ENCODE assay signal across 15 cellular contexts in genomic region chr3:149417174-149417573, GRCh38. TPM values are rescaled to one million over a fixed set of nuclear protein-coding genes. Genes with fewer than 3 reads are reported as not detected.
DNase-seq lines count a peak whose midpoint lies in the region; ATAC-seq and TF ChIP-seq lines count a peak whose summit lies in the region.
"Had no signal": no experiment of that assay in that cellular context is flagged by ENCODE, and none has a peak within 500 bp of the region (broad histone marks: within the 10 kb centered on the region; RNA-seq: fewer than 3 reads in every experiment).

No MANE protein-coding gene starts in this region.

- H3K79me2 ChIP-seq in OCI-LY3 (ENCODE audit: low read length) = no peaks in the 10 kb centered on the region

- H3K9me3 ChIP-seq in OCI-LY3 (ENCODE audit: insufficient read depth, low read length) (peaks cover 5% of the 10 kb centered on the region; the same call in 1 of the 2 replicates), SJCRH30 (replicated peaks) (no peaks in the 10 kb centered on the region)
- H3K9me3 ChIP-seq: tibial nerve had no signal

- H3K27ac ChIP-seq in OCI-LY3 (ENCODE audit: low read length) = peak overlapping the region; percentile 53
- no peak overlapping the region for H3K27ac ChIP-seq in SJCRH30
- H3K27ac ChIP-seq: tibial nerve had no signal

- TF ChIP-seq CTCF in OCI-LY3 (IDR thresholded peaks at IDR 0.05; ENCODE audit: low read depth, low read length) = no peak

- no peaks in the 10 kb centered on the region for H4K20me1 ChIP-seq in OCI-LY3 (ENCODE audit: insufficient read depth, low read length)

- H3K4me3 ChIP-seq in OCI-LY3 (ENCODE audit: low read length) (0 out of 2 replicates have a peak overlapping the region, but pooled peaks have one; percentile 9), SJCRH30 (no peak overlapping the region)
- H3K4me3 ChIP-seq: tibial nerve had no signal

- H3K36me3 ChIP-seq in OCI-LY3 (replicated peaks; ENCODE audit: low read depth, low read length) (peaks cover 5% of the 10 kb centered on the region), SJCRH30 (no peaks in the 10 kb centered on the region)
- H3K36me3 ChIP-seq: tibial nerve had no signal

- H3K4me2 ChIP-seq in OCI-LY3 (ENCODE audit: low read length) = peak overlapping the region; percentile 33

- H3K4me1 ChIP-seq in OCI-LY3 (ENCODE audit: low read length) (peaks cover 54% of the 10 kb centered on the region), SJCRH30 (peaks cover 4% of the 10 kb centered on the region; the same call in 1 of the 2 replicates)

- ATAC-seq in GM18517 (IDR thresholded peaks at IDR 0.05; ENCODE audit: unreplicated experiment) (peak; percentile 98), GM21447 (IDR thresholded peaks at IDR 0.05; ENCODE audit: unreplicated experiment) (peak; percentile 91), HG03064 (IDR thresholded peaks at IDR 0.05; ENCODE audit: low read depth, unreplicated experiment) (peak; percentile 91)
- ATAC-seq: activated T-cell treated with anti-CD3 and anti-CD28 coated beads, Interleukin-2, amount 50 U/mL, for 72 hours; left ventricle myocardium superior; Panc1 had no signal

- H3K9ac ChIP-seq in OCI-LY3 (ENCODE audit: low read length) = no peak overlapping the region

- DNase-seq in UCSD-AML1 (lab: John Stamatoyannopoulos, UW; ENCODE audit: unreplicated experiment) (no peak), SJCRH30 (no peak), islet precursor cell (no peak), retina (no peak)
- DNase-seq: activated T-cell treated with anti-CD3 and anti-CD28 coated beads, Interleukin-2, amount 50 U/mL, for 72 hours; CD4-positive, alpha-beta T cell; left ventricle myocardium superior; NCI-H187 treated with DMSO at 0.1 percent for 48 hours had no signal

- no peak overlapping the region for H2AFZ ChIP-seq in OCI-LY3 (ENCODE audit: low read depth, low read length)

- H3K27me3 ChIP-seq in OCI-LY3 (ENCODE audit: low read depth, low read length) (no peaks in the 10 kb centered on the region), SJCRH30 (no peaks in the 10 kb centered on the region)
- H3K27me3 ChIP-seq: tibial nerve had no signal

RNA-seq across cellular contexts. Expression of gene TM4SF1, which starts 39.7 kb away (rescaled TPM):
- total RNA-seq in SJCRH30 (2014; rRNA removed; shearing (Covaris generic)) = 5.4 and 5.7 TPM in 2 replicates
- total RNA-seq: CD4-positive, alpha-beta T cell had no signal

RNA-seq across cellular contexts. Expression of gene TM4SF4, which starts 57.3 kb away (rescaled TPM):
- total RNA-seq in SJCRH30 (2014; rRNA removed; shearing (Covaris generic)) = not detected in 2 replicates
- total RNA-seq: activated T-cell treated with anti-CD3 and anti-CD28 coated beads, Interleukin-2, amount 50 U/mL, for 72 hours; cardiac septum; CD4-positive, alpha-beta T cell; left ventricle myocardium superior; tibial nerve had no signal
